In the genomic region with DNA sequence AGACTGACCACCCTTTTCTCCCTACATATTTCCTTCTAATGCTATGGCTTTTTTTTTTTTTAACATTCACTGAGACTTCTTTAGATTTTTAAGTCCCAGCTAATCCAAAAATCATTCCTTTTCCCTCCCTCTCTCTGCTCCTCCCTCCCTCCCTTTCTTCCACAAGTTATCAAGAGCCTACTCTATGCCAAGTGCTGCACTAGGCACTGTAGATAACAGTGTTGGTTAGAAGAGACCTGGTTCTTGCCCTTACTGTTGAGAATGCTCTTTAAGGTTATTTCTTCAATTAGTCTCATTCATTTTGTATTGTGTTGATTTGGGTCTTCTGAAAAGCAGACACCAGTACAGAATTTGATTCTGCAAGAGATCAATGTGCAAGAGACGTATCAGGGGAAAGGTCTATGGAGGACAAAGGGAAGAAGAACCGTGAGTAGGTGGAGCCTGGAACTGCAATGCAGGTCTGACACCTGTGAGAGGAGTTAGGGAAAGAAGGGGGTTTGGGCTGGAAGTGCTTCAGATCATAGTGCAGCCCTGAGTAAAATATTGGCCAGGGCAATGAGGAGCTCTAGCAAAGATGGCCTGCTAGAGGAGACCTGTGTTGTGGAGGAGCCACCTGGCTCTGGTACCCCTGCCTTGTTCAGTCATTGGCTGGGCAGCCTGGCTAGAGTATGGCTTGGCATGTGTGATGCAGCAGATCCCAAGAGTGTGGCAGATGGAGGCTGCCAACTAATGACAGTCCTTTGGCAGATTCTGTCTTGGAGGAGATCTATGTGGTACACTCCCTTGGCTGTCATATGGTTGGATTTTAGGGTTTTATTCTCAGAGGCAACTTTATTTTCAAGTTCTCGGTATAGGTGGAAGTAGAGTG, we compare ENCODE assay signal across 30 cellular contexts. TPM values are rescaled to one million over a fixed set of nuclear protein-coding genes. Genes with fewer than 3 reads are reported as not detected.
"Had no signal": no experiment of that assay in that cellular context is flagged by ENCODE, and none has a peak within 500 bp of the region (broad histone marks: within the 10 kb centered on the region; RNA-seq: fewer than 3 reads in every experiment).

No MANE protein-coding gene starts in this region.

- H3K27ac ChIP-seq: left lung, skin epidermis, thoracic aorta had no signal

- H3K27me3 Mint-ChIP-seq: dendritic cell treated with granulocyte-macrophage colony-stimulating factor and Interleukin-4, amounts not matched to agents 40 ng/mL and 50 ng/mL, for 4 days had no signal

- H3K4me1 ChIP-seq: left lung had no signal

- H3K9me3 ChIP-seq: left lung, thoracic aorta had no signal

- H3K27ac Mint-ChIP-seq: activated B cell treated with CpG ODN at 0.5 μM for 24 hours; activated CD8-positive, alpha-beta memory T cell treated with anti-CD3 and anti-CD28 coated beads, Interleukin-2, amount 10 ng/mL, durations not matched to agents 7 days and 5 days; activated CD8-positive, alpha-beta T cell treated with anti-CD3 and anti-CD28 coated beads, Interleukin-2, amount 10 ng/mL, durations not matched to agents 7 days and 5 days; activated naive CD4-positive, alpha-beta T cell treated with anti-CD3 and anti-CD28 coated beads, Interleukin-2, amount 50 U/mL, for 24 hours; activated naive CD8-positive, alpha-beta T cell treated with anti-CD3 and anti-CD28 coated beads, Interleukin-2, amount 50 U/mL, for 24 hours; activated T-helper 2 cell treated with anti-CD3 and anti-CD28 coated beads, Interferon-gamma antibody, Interleukin-2, Interleukin-4, amounts not matched to agents 10 μg/mL and 5 μg/mL and 100 μg/mL, durations not matched to agents 14 hours and 24 hours and 36 hours; dendritic cell treated with granulocyte-macrophage colony-stimulating factor and Interleukin-4, amounts not matched to agents 40 ng/mL and 50 ng/mL, for 4 days; endodermal cell; naive B cell; stimulated activated naive CD8-positive, alpha-beta T cell treated with anti-CD3 and anti-CD28 coated beads, Interleukin-15, Interleukin-2, amounts not matched to agents 100 ng/mL and 50 ng/mL, for 24 hours; T-helper 2 cell treated with Interferon-gamma antibody and Interleukin-4, amounts not matched to agents 5 μg/mL and 100 μg/mL, for 36 hours had no signal

- H3K36me3 ChIP-seq: left lung, thoracic aorta had no signal

- H3K4me1 Mint-ChIP-seq: activated B cell treated with CpG ODN at 0.5 μM for 24 hours; activated CD8-positive, alpha-beta memory T cell treated with anti-CD3 and anti-CD28 coated beads, Interleukin-2, amount 10 ng/mL, durations not matched to agents 7 days and 5 days; activated naive CD4-positive, alpha-beta T cell treated with anti-CD3 and anti-CD28 coated beads, Interleukin-2, amount 50 U/mL, for 24 hours; activated naive CD8-positive, alpha-beta T cell treated with anti-CD3 and anti-CD28 coated beads, Interleukin-2, amount 50 U/mL, for 24 hours; central memory CD8-positive, alpha-beta T cell; naive B cell; neural crest cell had no signal

- H3K9me3 Mint-ChIP-seq: activated naive CD4-positive, alpha-beta T cell treated with anti-CD3 and anti-CD28 coated beads, Interleukin-2, amount 50 U/mL, for 24 hours; activated naive CD8-positive, alpha-beta T cell treated with anti-CD3 and anti-CD28 coated beads, Interleukin-2, amount 50 U/mL, for 24 hours; activated T-helper 2 cell treated with anti-CD3 and anti-CD28 coated beads, Interferon-gamma antibody, Interleukin-2, Interleukin-4, amounts not matched to agents 10 μg/mL and 5 μg/mL and 100 μg/mL, durations not matched to agents 14 hours and 24 hours and 36 hours; central memory CD8-positive, alpha-beta T cell; dendritic cell treated with granulocyte-macrophage colony-stimulating factor and Interleukin-4, amounts not matched to agents 40 ng/mL and 50 ng/mL, for 4 days; neural crest cell; stimulated activated naive CD8-positive, alpha-beta T cell treated with anti-CD3 and anti-CD28 coated beads, Interleukin-15, Interleukin-2, amounts not matched to agents 100 ng/mL and 50 ng/mL, for 24 hours; T-helper 2 cell treated with Interferon-gamma antibody and Interleukin-4, amounts not matched to agents 5 μg/mL and 100 μg/mL, for 36 hours had no signal

- H3K4me3 ChIP-seq: left lung, skin epidermis, thoracic aorta had no signal

- H3K4me3 Mint-ChIP-seq: activated B cell treated with CpG ODN at 0.5 μM for 24 hours; activated CD8-positive, alpha-beta memory T cell treated with anti-CD3 and anti-CD28 coated beads, Interleukin-2, amount 10 ng/mL, durations not matched to agents 7 days and 5 days; activated CD8-positive, alpha-beta T cell treated with anti-CD3 and anti-CD28 coated beads, Interleukin-2, amount 10 ng/mL, durations not matched to agents 7 days and 5 days; activated naive CD4-positive, alpha-beta T cell treated with anti-CD3 and anti-CD28 coated beads, Interleukin-2, amount 50 U/mL, for 24 hours; activated naive CD8-positive, alpha-beta T cell treated with anti-CD3 and anti-CD28 coated beads, Interleukin-2, amount 50 U/mL, for 24 hours; central memory CD8-positive, alpha-beta T cell; dendritic cell treated with granulocyte-macrophage colony-stimulating factor and Interleukin-4, amounts not matched to agents 40 ng/mL and 50 ng/mL, for 4 days; endodermal cell; naive B cell; neural crest cell; stimulated activated naive CD8-positive, alpha-beta T cell treated with anti-CD3 and anti-CD28 coated beads, Interleukin-15, Interleukin-2, amounts not matched to agents 100 ng/mL and 50 ng/mL, for 24 hours; T-helper 2 cell treated with Interferon-gamma antibody and Interleukin-4, amounts not matched to agents 5 μg/mL and 100 μg/mL, for 36 hours had no signal

- ATAC-seq: activated CD8-positive, alpha-beta memory T cell treated with anti-CD3 and anti-CD28 coated beads, Interleukin-2, amount 10 ng/mL, durations not matched to agents 7 days and 5 days; activated CD8-positive, alpha-beta T cell treated with anti-CD3 and anti-CD28 coated beads, Interleukin-2, amount 10 ng/mL, durations not matched to agents 7 days and 5 days; activated naive CD8-positive, alpha-beta T cell treated with anti-CD3 and anti-CD28 coated beads, Interleukin-2, amount 50 U/mL, for 24 hours; esophagus mucosa; left lung; sciatic nerve had no signal

- H3K27me3 ChIP-seq: left lung had no signal

- DNase-seq: activated B cell treated with CpG ODN at 0.5 μM for 24 hours; activated CD8-positive, alpha-beta memory T cell treated with anti-CD3 and anti-CD28 coated beads, Interleukin-2, amount 10 ng/mL, durations not matched to agents 7 days and 5 days; activated CD8-positive, alpha-beta T cell treated with anti-CD3 and anti-CD28 coated beads, Interleukin-2, amount 10 ng/mL, durations not matched to agents 7 days and 5 days; activated naive CD8-positive, alpha-beta T cell treated with anti-CD3 and anti-CD28 coated beads, Interleukin-2, amount 50 U/mL, for 24 hours; activated T-cell treated with anti-CD3 and anti-CD28 coated beads, Interleukin-2, amount 50 U/mL, for 48 hours; amygdala; endodermal cell; foreskin fibroblast; head of caudate nucleus; hypothalamus; kidney glomerular epithelial cell; left lung; naive B cell; occipital lobe; posterior cingulate gyrus; stimulated activated CD4-positive, alpha-beta T cell treated with anti-CD3 and anti-CD28 coated beads, Interleukin-12 subunit alpha, Interleukin-12 subunit beta, amount 100 ng/mL, for 4 hours; stimulated activated CD4-positive, alpha-beta T cell treated with anti-CD3 and anti-CD28 coated beads, Interleukin-4, amount 100 ng/mL, for 1 hour; trophoblast cell had no signal

- H3K36me3 Mint-ChIP-seq: activated CD8-positive, alpha-beta memory T cell treated with anti-CD3 and anti-CD28 coated beads, Interleukin-2, amount 10 ng/mL, durations not matched to agents 7 days and 5 days had no signal

RNA-seq across cellular contexts. Expression of a gene that starts 9.7 kb away (rescaled TPM):
- total RNA-seq: activated B cell treated with CpG ODN at 0.5 μM for 24 hours; activated CD8-positive, alpha-beta memory T cell treated with anti-CD3 and anti-CD28 coated beads, Interleukin-2, amount 10 ng/mL, durations not matched to agents 7 days and 5 days; activated CD8-positive, alpha-beta T cell treated with anti-CD3 and anti-CD28 coated beads, Interleukin-2, amount 10 ng/mL, durations not matched to agents 7 days and 5 days; activated T-helper 2 cell treated with anti-CD3 and anti-CD28 coated beads, Interferon-gamma antibody, Interleukin-2, Interleukin-4, amounts not matched to agents 10 μg/mL and 5 μg/mL and 100 μg/mL, durations not matched to agents 14 hours and 24 hours and 36 hours; lung microvascular endothelial cell had no signal
